ENCODE assay signal across 32 cellular contexts in genomic region chr3:135885885-135886284, GRCh38.
"Had no signal": no experiment of that assay in that cellular context is flagged by ENCODE, and none has a peak within 500 bp of the region (broad histone marks: within the 10 kb centered on the region; RNA-seq: fewer than 3 reads in every experiment).

No MANE protein-coding gene starts in this region.

- H3K36me3 ChIP-seq: adrenal gland, brain microvascular endothelial cell, breast epithelium had no signal

- ATAC-seq: activated CD8-positive, alpha-beta T cell treated with anti-CD3 and anti-CD28 coated beads for 36 hours; activated naive CD4-positive, alpha-beta T cell treated with anti-CD3 and anti-CD28 coated beads, Interleukin-2, amount 50 U/mL, for 72 hours; activated T-cell treated with anti-CD3 and anti-CD28 coated beads, Interleukin-2, amount 50 U/mL, for 4 hours; activated T-cell treated with anti-CD3 and anti-CD28 coated beads, Interleukin-2, amount 50 U/mL, for 72 hours; activated T-helper 17 cell treated with anti-CD3 and anti-CD28 coated beads, Interleukin-2, amount 50 U/mL, for 72 hours; body of pancreas had no signal

- DNase-seq: activated B cell treated with CpG ODN at 0.5 μM for 24 hours; activated CD4-positive, alpha-beta memory T cell treated with anti-CD3 and anti-CD28 coated beads for 36 hours; activated CD4-positive, alpha-beta T cell treated with anti-CD3 and anti-CD28 coated beads for 4 hours; activated CD4-positive, alpha-beta T cell treated with anti-CD3 and anti-CD28 coated beads, Interleukin-2, amount 10 ng/mL, durations not matched to agents 24 days and 14 days; activated CD4-positive, alpha-beta T cell treated with anti-CD3 and anti-CD28 coated beads, Interleukin-2, amount 50 U/mL, for 1 hour; activated CD4-positive, alpha-beta T cell treated with anti-CD3 and anti-CD28 coated beads, Interleukin-2, amount 50 U/mL, for 4 hours; activated CD4-positive, CD25-positive, alpha-beta regulatory T cell treated with anti-CD3 and anti-CD28 coated beads, Interleukin-2, amount 50 U/mL, for 72 hours; activated CD8-positive, alpha-beta memory T cell treated with anti-CD3 and anti-CD28 coated beads, Interleukin-2, amount 50 U/mL, for 4 hours; activated CD8-positive, alpha-beta T cell treated with anti-CD3 and anti-CD28 coated beads for 36 hours; activated effector memory CD4-positive, alpha-beta T cell treated with anti-CD3 and anti-CD28 coated beads, Interleukin-2, amount 50 U/mL, for 16 hours; activated gamma-delta T cell treated with Interleukin-2 at 50 U/mL for 16 hours; activated naive CD4-positive, alpha-beta T cell; activated naive CD4-positive, alpha-beta T cell treated with anti-CD3 and anti-CD28 coated beads for 36 hours; activated naive CD4-positive, alpha-beta T cell treated with anti-CD3 and anti-CD28 coated beads, Interleukin-2, amount 50 U/mL, for 16 hours; activated naive CD8-positive, alpha-beta T cell treated with anti-CD3 and anti-CD28 coated beads for 36 hours; activated T-cell treated with anti-CD3 and anti-CD28 coated beads for 4 hours; activated T-cell treated with anti-CD3 and anti-CD28 coated beads, Interleukin-2, amount 50 U/mL, for 1 hour; activated T-cell treated with anti-CD3 and anti-CD28 coated beads, Interleukin-2, amount 50 U/mL, for 4 hours; activated T-cell treated with anti-CD3 and anti-CD28 coated beads, Interleukin-2, amount 50 U/mL, for 72 hours; amniotic stem cell; aorta; body of pancreas; brain microvascular endothelial cell; caudate nucleus; cerebellar nuclear complex; T-helper 1 cell; T-helper 2 cell; T-helper 9 cell had no signal

- H3K4me3 ChIP-seq: adrenal gland, body of pancreas, breast epithelium had no signal

- H3K4me1 ChIP-seq: adrenal gland, body of pancreas, breast epithelium had no signal

- H3K9me3 ChIP-seq: adrenal gland, body of pancreas, breast epithelium had no signal

- H3K27ac ChIP-seq: adrenal gland, body of pancreas, brain microvascular endothelial cell, breast epithelium had no signal

- H3K27me3 ChIP-seq: adrenal gland, body of pancreas, brain microvascular endothelial cell, breast epithelium had no signal
